Comparison of ENCODE assay signal across 10 cellular contexts in genomic region chr14:29016050-29016900, GRCh38.
DNase-seq lines count a peak whose midpoint lies in the region; ATAC-seq and TF ChIP-seq lines count a peak whose summit lies in the region.
"Had no signal": no experiment of that assay in that cellular context is flagged by ENCODE, and none has a peak within 500 bp of the region (broad histone marks: within the 10 kb centered on the region; RNA-seq: fewer than 3 reads in every experiment).

No MANE protein-coding gene starts in this region.

- H3K4me3 Mint-ChIP-seq in activated T-cell treated with anti-CD3 and anti-CD28 coated beads, Interleukin-2, amount 50 U/mL, for 4 hours: no peak overlapping the region
- H3K4me3 Mint-ChIP-seq: dendritic cell treated with granulocyte-macrophage colony-stimulating factor and Interleukin-4, amounts not matched to agents 40 ng/mL and 50 ng/mL, for 4 days; stimulated activated effector memory CD8-positive, alpha-beta T cell treated with anti-CD3 and anti-CD28 coated beads, Interleukin-12 subunit alpha, Interleukin-12 subunit beta, amount 100 ng/mL, for 72 hours had no signal

- H3K9me3 ChIP-seq in adrenal gland (replicated peaks in 1 of 3) (no peaks in the 10 kb centered on the region), liver (ENCODE audit: control insufficient read depth in 4 of 4, low read length in 3 of 4) (no peaks in the 10 kb centered on the region)

- no peak overlapping the region for H3K9ac ChIP-seq in liver (ENCODE audit: low read depth in 1 of 2, low read length in 2 of 2)

- no peaks in the 10 kb centered on the region for H3K36me3 Mint-ChIP-seq in activated T-cell treated with anti-CD3 and anti-CD28 coated beads, Interleukin-2, amount 50 U/mL, for 4 hours (ENCODE audit: insufficient read depth)
- H3K36me3 Mint-ChIP-seq: stimulated activated effector memory CD8-positive, alpha-beta T cell treated with anti-CD3 and anti-CD28 coated beads, Interleukin-12 subunit alpha, Interleukin-12 subunit beta, amount 100 ng/mL, for 72 hours had no signal

- intact Hi-C loops in adrenal gland (cut with DNase I): no loop called here

- ATAC-seq in activated T-cell treated with anti-CD3 and anti-CD28 coated beads, Interleukin-2, amount 50 U/mL, for 4 hours: no peak
- ATAC-seq: stimulated activated effector memory CD8-positive, alpha-beta T cell treated with anti-CD3 and anti-CD28 coated beads, Interleukin-12 subunit alpha, Interleukin-12 subunit beta, amount 100 ng/mL, for 72 hours had no signal

- no peaks in the 10 kb centered on the region for H3K36me3 ChIP-seq in adrenal gland (replicated peaks in 1 of 2)
- no peaks in the 10 kb centered on the region for H3K36me3 ChIP-seq in liver (ENCODE audit: control insufficient read depth in 4 of 4, insufficient read depth in 3 of 4, low read depth in 1 of 4, low read length in 3 of 4)

- TF ChIP-seq CTCF in NB4 (IDR thresholded peaks at IDR 0.05; ENCODE audit: low read depth, low read length) (peak; percentile 79), adrenal gland (IDR thresholded peaks at IDR 0.05) (peak in 5 of 6 experiments; percentile 13 to 51 (median 42)), liver (IDR thresholded peaks at IDR 0.05; ENCODE audit: low read depth, low read length, missing input control) (peak; percentile 59)

- no peaks in the 10 kb centered on the region for H3K4me1 Mint-ChIP-seq in activated T-cell treated with anti-CD3 and anti-CD28 coated beads, Interleukin-2, amount 50 U/mL, for 4 hours (ENCODE audit: low read depth)
- H3K4me1 Mint-ChIP-seq: stimulated activated effector memory CD8-positive, alpha-beta T cell treated with anti-CD3 and anti-CD28 coated beads, Interleukin-12 subunit alpha, Interleukin-12 subunit beta, amount 100 ng/mL, for 72 hours had no signal

- WGBS in adrenal gland, 4 donors: 28 to 37% (median 32%) methylated on average over 6 to 10 of the region's 10 CpGs
- 39% methylated on average over 10 of the region's 10 CpGs for WGBS in liver

- no peak overlapping the region for H3K4me3 ChIP-seq in NB4 (ENCODE audit: low read depth, low read length)
- no peak overlapping the region for H3K4me3 ChIP-seq in adrenal gland
- no peak overlapping the region for H3K4me3 ChIP-seq in liver (ENCODE audit: low read depth in 1 of 3, low read length in 3 of 3)

- TF ChIP-seq POLR2A in NB4 (IDR thresholded peaks at IDR 0.05; ENCODE audit: extremely low read depth, insufficient read length) (no peak), adrenal gland (IDR thresholded peaks at IDR 0.05) (no peak)

- H3K27ac ChIP-seq in adrenal gland (no peak overlapping the region), liver (ENCODE audit: low read depth in 1 of 2, low read length in 2 of 2) (no peak overlapping the region)

- peaks cover 16% of the 10 kb centered on the region for H3K9me3 Mint-ChIP-seq in activated T-cell treated with anti-CD3 and anti-CD28 coated beads, Interleukin-2, amount 50 U/mL, for 4 hours
- H3K9me3 Mint-ChIP-seq: dendritic cell treated with granulocyte-macrophage colony-stimulating factor and Interleukin-4, amounts not matched to agents 40 ng/mL and 50 ng/mL, for 4 days had no signal

- no peaks in the 10 kb centered on the region for H3K27me3 Mint-ChIP-seq in activated T-cell treated with anti-CD3 and anti-CD28 coated beads, Interleukin-2, amount 50 U/mL, for 4 hours (ENCODE audit: low read depth)
- H3K27me3 Mint-ChIP-seq: dendritic cell treated with granulocyte-macrophage colony-stimulating factor and Interleukin-4, amounts not matched to agents 40 ng/mL and 50 ng/mL, for 4 days had no signal

- H3K4me1 ChIP-seq in adrenal gland (replicated peaks in 1 of 2): no peaks in the 10 kb centered on the region
- H3K4me1 ChIP-seq in liver (ENCODE audit: control insufficient read depth in 4 of 4, insufficient read depth in 4 of 4, low read length in 3 of 4): peaks cover 0 to 2% (median 0%) of the 10 kb centered on the region in 4 donors

- TF ChIP-seq RAD21 in liver (IDR thresholded peaks at IDR 0.05): peak; percentile 73 to 81

- H3K27me3 ChIP-seq in adrenal gland (no peaks in the 10 kb centered on the region), liver (ENCODE audit: control insufficient read depth in 4 of 4, insufficient read depth in 4 of 4, low read length in 3 of 4) (no peaks in the 10 kb centered on the region)

- DNase-seq in stimulated activated CD4-positive, alpha-beta T cell treated with anti-CD3 and anti-CD28 coated beads, Interleukin-2, amount 100 ng/mL, for 48 hours: peak; percentile 1 to 7
- no peak for DNase-seq in stimulated activated CD4-positive, alpha-beta T cell treated with anti-CD3 and anti-CD28 coated beads, Interleukin-12 subunit alpha, Interleukin-12 subunit beta, amount 100 ng/mL, for 4 hours
- DNase-seq in NB4 (ENCODE audit: low read depth) (peak; percentile 42), adrenal gland (peak in 3 of 7 donors; percentile 16 to 25 (median 18))
- DNase-seq in activated CD4-positive, CD25-positive, alpha-beta regulatory T cell treated with anti-CD3 and anti-CD28 coated beads, Interleukin-2, amount 50 U/mL, for 72 hours: no peak
- DNase-seq in activated effector memory CD4-positive, alpha-beta T cell treated with anti-CD3 and anti-CD28 coated beads, Interleukin-2, amount 50 U/mL, for 16 hours: no peak
- DNase-seq in activated T-cell treated with anti-CD3 and anti-CD28 coated beads, Interleukin-2, amount 50 U/mL, for 4 hours: no peak

TF ChIP-seq in liver, 16 proteins besides CTCF, POLR2A, EP300 and RAD21:
- no peak for TF ChIP-seq TAF1 (conservative IDR thresholded peaks at IDR 0.05)
- no peak for TF ChIP-seq JUND (IDR thresholded peaks at IDR 0.05)
- no peak for TF ChIP-seq GABPA (IDR thresholded peaks at IDR 0.05 in 1 of 2, conservative IDR thresholded peaks at IDR 0.05 in 1 of 2)
- no peak for TF ChIP-seq HNF4G (IDR thresholded peaks at IDR 0.05)
- TF ChIP-seq HNF4A (conservative IDR thresholded peaks at IDR 0.05): no peak
- TF ChIP-seq EGR1 (IDR thresholded peaks at IDR 0.05; ENCODE audit: low read depth in 2 of 2): no peak
- TF ChIP-seq, protein P1, sequence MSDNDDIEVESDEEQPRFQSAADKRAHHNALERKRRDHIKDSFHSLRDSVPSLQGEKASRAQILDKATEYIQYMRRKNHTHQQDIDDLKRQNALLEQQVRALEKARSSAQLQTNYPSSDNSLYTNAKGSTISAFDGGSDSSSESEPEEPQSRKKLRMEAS (IDR thresholded peaks at IDR 0.05): no peak
- no peak for TF ChIP-seq FOXA1 (IDR thresholded peaks at IDR 0.05)
- TF ChIP-seq NR2F2 (IDR thresholded peaks at IDR 0.05): no peak
- TF ChIP-seq YY1 (IDR thresholded peaks at IDR 0.05): no peak
- TF ChIP-seq RXRA (IDR thresholded peaks at IDR 0.05): no peak
- no peak for TF ChIP-seq ATF3 (IDR thresholded peaks at IDR 0.05)
- TF ChIP-seq, protein P2, sequence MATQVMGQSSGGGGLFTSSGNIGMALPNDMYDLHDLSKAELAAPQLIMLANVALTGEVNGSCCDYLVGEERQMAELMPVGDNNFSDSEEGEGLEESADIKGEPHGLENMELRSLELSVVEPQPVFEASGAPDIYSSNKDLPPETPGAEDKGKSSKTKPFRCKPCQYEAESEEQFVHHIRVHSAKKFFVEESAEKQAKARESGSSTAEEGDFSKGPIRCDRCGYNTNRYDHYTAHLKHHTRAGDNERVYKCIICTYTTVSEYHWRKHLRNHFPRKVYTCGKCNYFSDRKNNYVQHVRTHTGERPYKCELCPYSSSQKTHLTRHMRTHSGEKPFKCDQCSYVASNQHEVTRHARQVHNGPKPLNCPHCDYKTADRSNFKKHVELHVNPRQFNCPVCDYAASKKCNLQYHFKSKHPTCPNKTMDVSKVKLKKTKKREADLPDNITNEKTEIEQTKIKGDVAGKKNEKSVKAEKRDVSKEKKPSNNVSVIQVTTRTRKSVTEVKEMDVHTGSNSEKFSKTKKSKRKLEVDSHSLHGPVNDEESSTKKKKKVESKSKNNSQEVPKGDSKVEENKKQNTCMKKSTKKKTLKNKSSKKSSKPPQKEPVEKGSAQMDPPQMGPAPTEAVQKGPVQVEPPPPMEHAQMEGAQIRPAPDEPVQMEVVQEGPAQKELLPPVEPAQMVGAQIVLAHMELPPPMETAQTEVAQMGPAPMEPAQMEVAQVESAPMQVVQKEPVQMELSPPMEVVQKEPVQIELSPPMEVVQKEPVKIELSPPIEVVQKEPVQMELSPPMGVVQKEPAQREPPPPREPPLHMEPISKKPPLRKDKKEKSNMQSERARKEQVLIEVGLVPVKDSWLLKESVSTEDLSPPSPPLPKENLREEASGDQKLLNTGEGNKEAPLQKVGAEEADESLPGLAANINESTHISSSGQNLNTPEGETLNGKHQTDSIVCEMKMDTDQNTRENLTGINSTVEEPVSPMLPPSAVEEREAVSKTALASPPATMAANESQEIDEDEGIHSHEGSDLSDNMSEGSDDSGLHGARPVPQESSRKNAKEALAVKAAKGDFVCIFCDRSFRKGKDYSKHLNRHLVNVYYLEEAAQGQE (IDR thresholded peaks at IDR 0.05): no peak
- no peak for TF ChIP-seq ZBTB33 (IDR thresholded peaks at IDR 0.05)
- TF ChIP-seq FOXA2 (IDR thresholded peaks at IDR 0.05): no peak
- no peak for TF ChIP-seq SP1 (IDR thresholded peaks at IDR 0.05)

Comparison
In these comparisons a context has a peak if more than half of its experiments do, and no peak if none do; other contexts are left out.
1. DNase-seq: peak in stimulated activated CD4-positive, alpha-beta T cell treated with anti-CD3 and anti-CD28 coated beads, Interleukin-2, amount 100 ng/mL, for 48 hours (2 of 2) and NB4 (single experiment); none in stimulated activated CD4-positive, alpha-beta T cell treated with anti-CD3 and anti-CD28 coated beads, Interleukin-12 subunit alpha, Interleukin-12 subunit beta, amount 100 ng/mL, for 4 hours (single experiment), activated CD4-positive, CD25-positive, alpha-beta regulatory T cell treated with anti-CD3 and anti-CD28 coated beads, Interleukin-2, amount 50 U/mL, for 72 hours (single experiment), activated effector memory CD4-positive, alpha-beta T cell treated with anti-CD3 and anti-CD28 coated beads, Interleukin-2, amount 50 U/mL, for 16 hours (single experiment) and activated T-cell treated with anti-CD3 and anti-CD28 coated beads, Interleukin-2, amount 50 U/mL, for 4 hours (single experiment).
2. Peak in every context shown above with its lines, with median percentiles within 50 percentile points of each other: CTCF ChIP-seq.